ENCODE assay signal across 8 cellular contexts in genomic region chr15:70362911-70363310, GRCh38.
DNase-seq lines count a peak whose midpoint lies in the region; ATAC-seq, FAIRE-seq and TF ChIP-seq lines count a peak whose summit lies in the region.

No MANE protein-coding gene starts in this region.

- 17% methylated on average over 1 of the region's 6 CpGs for WGBS in HepG2 (ENCODE audit: low lambda C conversion rate)

- DNase-seq in COLO668 (lab: John Stamatoyannopoulos, UW; ENCODE audit: unreplicated experiment) = peak; percentile 62
- peak; percentile 35 for DNase-seq in brain microvascular endothelial cell
- DNase-seq in HepG2 (ENCODE audit: low spot score) = peak; percentile 17
- no peak for DNase-seq in activated CD4-positive, alpha-beta T cell treated with anti-CD3 and anti-CD28 coated beads, Interleukin-2, amount 50 U/mL, for 1 hour
- no peak for DNase-seq in NCI-H2107 (lab: John Stamatoyannopoulos, UW)

- in situ Hi-C loops in brain microvascular endothelial cell (cut with HindIII; ENCODE audit: low pct_ligation_motif_present, low sequenced_read_pairs) (no loop called here), HepG2 (cut with HindIII; ENCODE audit: extremely low pct_ligation_motif_present, low pct_unique_long_range_greater_than_20kb) (no loop called here)

- no peak for FAIRE-seq in HepG2 (lab: Jason Lieb, UNC)

- peaks cover 3% of the 10 kb centered on the region for H3K27me3 ChIP-seq in brain microvascular endothelial cell (replicated peaks)
- no peaks in the 10 kb centered on the region; a peak in 1 of 5 replicates for H3K27me3 ChIP-seq in HepG2 (ENCODE audit: control insufficient read depth in 1 of 2, insufficient read depth in 2 of 2, low read length in 2 of 2)

- TF ChIP-seq CTCF in brain microvascular endothelial cell (IDR thresholded peaks at IDR 0.05; ENCODE audit: low read depth, low read length, missing control alignments) = peak; percentile 90
- TF ChIP-seq CTCF in HepG2 (CRISPR knock-in tag; IDR thresholded peaks at IDR 0.05) = peak; percentile 83

- TF ChIP-seq POLR2A in HepG2 (IDR thresholded peaks at IDR 0.05; ENCODE audit: insufficient read depth in 1 of 2, low read depth in 2 of 2, low read length in 2 of 2) = no peak

- no TSS peak for BruUV-seq in HepG2 (replicated peaks; lab: Mats Ljungman, UMichigan)

- intact Hi-C loops in HepG2 (cut with micrococcal nuclease; ENCODE audit: unreplicated experiment) = no loop called here

- H2AFZ ChIP-seq in HepG2 (ENCODE audit: low read length) = no peak overlapping the region

- H3K9me3 ChIP-seq in HepG2 (ENCODE audit: low read length) = no peaks in the 10 kb centered on the region

- H4K20me1 ChIP-seq in HepG2 (ENCODE audit: insufficient read depth, low read length) = no peaks in the 10 kb centered on the region

- H3K4me2 ChIP-seq in HepG2 (ENCODE audit: low read depth, low read length) = no peak overlapping the region

- TF ChIP-seq EP300 in Ishikawa (IDR thresholded peaks at IDR 0.05; ENCODE audit: borderline replicate concordance) = no peak
- TF ChIP-seq EP300 in HepG2 (IDR thresholded peaks at IDR 0.05; ENCODE audit: low read depth in 2 of 2, low read length in 2 of 2) = no peak
- TF ChIP-seq EP300 in HepG2 (CRISPR knock-in tag; IDR thresholded peaks at IDR 0.05; ENCODE audit: borderline replicate concordance) = no peak

- H3K4me1 ChIP-seq in HepG2 (ENCODE audit: insufficient read depth, low read length) = peaks cover 3% of the 10 kb centered on the region

- ATAC-seq in HepG2 (peak; percentile 98), HG03565 (IDR thresholded peaks at IDR 0.05; ENCODE audit: unreplicated experiment) (no peak), GM21390 (IDR thresholded peaks at IDR 0.05; ENCODE audit: unreplicated experiment) (no peak)

- H3K36me3 ChIP-seq in brain microvascular endothelial cell (replicated peaks) (no peaks in the 10 kb centered on the region), HepG2 (replicated peaks in 1 of 2; ENCODE audit: control insufficient read depth in 1 of 2, insufficient read depth in 2 of 2, low read length in 2 of 2) (no peaks in the 10 kb centered on the region)

- H3K4me3 ChIP-seq in brain microvascular endothelial cell (ENCODE audit: low read depth, low read length) (no peak overlapping the region), HepG2 (replicated peaks in 1 of 3; ENCODE audit: insufficient read depth in 1 of 3, low read depth in 2 of 3, low read length in 3 of 3) (no peak overlapping the region)

- TF ChIP-seq RAD21 in Ishikawa (IDR thresholded peaks at IDR 0.05; ENCODE audit: low read depth) = peak; percentile 66
- TF ChIP-seq RAD21 in HepG2 (CRISPR knock-in tag; IDR thresholded peaks at IDR 0.05) = peak; percentile 63; the same call in 1 of the 2 replicates

- CTCF ChIA-PET in HepG2 (lab: Yijun Ruan, JAX; ENCODE audit: low intra/inter-chr PET ratio, low total read pairs) = interaction anchor here (1.5 to 1.7 kb wide), 2 partner anchors 634 to 887 kb away, joined by 4 read pairs; no protein-coding TSS in a partner anchor

- no peak overlapping the region for H3K9ac ChIP-seq in HepG2 (ENCODE audit: insufficient read depth, low read depth, low read length)

- POLR2A ChIA-PET in HepG2 (lab: Yijun Ruan, JAX) = no interaction called here

- H3K27ac ChIP-seq in brain microvascular endothelial cell (no peak overlapping the region), HepG2 (ENCODE audit: extremely low read length, insufficient read depth, low read length) (no peak overlapping the region)

- H3K79me2 ChIP-seq in HepG2 (ENCODE audit: insufficient read depth, low read length) = no peaks in the 10 kb centered on the region

TF ChIP-seq in Ishikawa, 13 proteins besides CTCF, POLR2A, EP300 and RAD21 (continues in another document):
- no peak for TF ChIP-seq FOXM1 (IDR thresholded peaks at IDR 0.05; ENCODE audit: borderline replicate concordance, low read depth)
- TF ChIP-seq YY1 (IDR thresholded peaks at IDR 0.05; ENCODE audit: low read depth) = no peak
- no peak for TF ChIP-seq ZBTB7A (IDR thresholded peaks at IDR 0.05; ENCODE audit: low read depth)
- no peak for TF ChIP-seq USF1 (IDR thresholded peaks at IDR 0.05)
- no peak for TF ChIP-seq TEAD4 (IDR thresholded peaks at IDR 0.05)
- no peak for TF ChIP-seq TCF12 (IDR thresholded peaks at IDR 0.05; ENCODE audit: low read depth)
- no peak for TF ChIP-seq NFIC (IDR thresholded peaks at IDR 0.05)
- TF ChIP-seq CEBPB (IDR thresholded peaks at IDR 0.05) = no peak
- no peak for TF ChIP-seq MAX (IDR thresholded peaks at IDR 0.05)

TF ChIP-seq in HepG2, 621 proteins besides CTCF, POLR2A, EP300 and RAD21:
- TF ChIP-seq FOXJ3 (CRISPR knock-in tag; IDR thresholded peaks at IDR 0.05; ENCODE audit: borderline replicate concordance) (no peak), STAG1 (CRISPR knock-in tag; IDR thresholded peaks at IDR 0.05) (peak; percentile 85), ZNF687 (CRISPR knock-in tag; IDR thresholded peaks at IDR 0.05) (peak; percentile 17; the same call in 1 of the 2 replicates), SMC3 (IDR thresholded peaks at IDR 0.05; ENCODE audit: low read length) (peak; percentile 37)

Comparison
In these comparisons a context has a peak if more than half of its experiments do, and no peak if none do; other contexts are left out.
1. DNase-seq: peak in COLO668 (single experiment), brain microvascular endothelial cell (single experiment) and HepG2 (single experiment); none in activated CD4-positive, alpha-beta T cell treated with anti-CD3 and anti-CD28 coated beads, Interleukin-2, amount 50 U/mL, for 1 hour (single experiment) and NCI-H2107 (single experiment).